In the genomic region with DNA sequence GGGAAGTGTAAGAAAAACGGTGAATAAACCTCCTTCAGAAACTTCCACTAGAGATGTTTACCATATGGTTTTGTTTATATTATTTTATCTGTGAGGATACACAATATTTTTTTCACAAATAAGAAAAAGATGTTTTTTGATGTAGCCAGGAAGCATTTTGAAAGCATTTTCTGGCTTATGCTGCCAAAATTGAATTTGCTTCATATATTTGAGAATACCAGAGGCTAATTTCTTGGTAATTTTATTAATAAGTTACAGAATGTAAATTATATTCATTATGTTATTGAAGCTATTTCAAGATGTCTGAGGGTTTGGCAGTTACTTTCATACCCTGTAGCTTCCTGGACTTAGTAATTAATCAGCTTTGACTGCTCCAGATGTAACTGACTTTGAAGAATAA, we compare ENCODE assay signal across 34 cellular contexts.
"Had no signal": no experiment of that assay in that cellular context is flagged by ENCODE, and none has a peak within 500 bp of the region (broad histone marks: within the 10 kb centered on the region; RNA-seq: fewer than 3 reads in every experiment).

No MANE protein-coding gene starts in this region.

- ATAC-seq: activated naive CD4-positive, alpha-beta T cell treated with anti-CD3 and anti-CD28 coated beads, Interleukin-2, amount 50 U/mL, for 72 hours; activated naive CD8-positive, alpha-beta T cell treated with anti-CD3 and anti-CD28 coated beads, Interleukin-2, amount 50 U/mL, for 24 hours; activated T-cell treated with anti-CD3 and anti-CD28 coated beads, Interleukin-2, amount 50 U/mL, for 4 hours; activated T-cell treated with anti-CD3 and anti-CD28 coated beads, Interleukin-2, amount 50 U/mL, for 72 hours; activated T-helper 17 cell treated with anti-CD3 and anti-CD28 coated beads, Interleukin-2, amount 50 U/mL, for 72 hours; body of pancreas had no signal

- FAIRE-seq: astrocyte, bronchial epithelial cell had no signal

- H3K4me3 ChIP-seq: adrenal gland, ascending aorta, body of pancreas, breast epithelium, cardiac muscle cell had no signal

- H3K9me3 ChIP-seq: adrenal gland, ascending aorta, body of pancreas, breast epithelium had no signal

- H3K4me1 ChIP-seq: adrenal gland, ascending aorta, body of pancreas, breast epithelium had no signal

- H3K27me3 ChIP-seq: adrenal gland, ascending aorta, body of pancreas, brain microvascular endothelial cell, breast epithelium, cardiac muscle cell had no signal

- H3K36me3 ChIP-seq: adrenal gland, ascending aorta, brain microvascular endothelial cell, breast epithelium, cardiac muscle cell had no signal

- H3K27ac ChIP-seq: adrenal gland, ascending aorta, body of pancreas, brain microvascular endothelial cell, breast epithelium, cardiac muscle cell had no signal

- DNase-seq: activated effector memory CD4-positive, alpha-beta T cell treated with anti-CD3 and anti-CD28 coated beads, Interleukin-2, amount 50 U/mL, for 16 hours; activated effector memory CD4-positive, alpha-beta T cell treated with Interleukin-2 at 50 U/mL for 16 hours; activated gamma-delta T cell; activated gamma-delta T cell treated with Interleukin-2 at 50 U/mL for 16 hours; activated naive CD4-positive, alpha-beta T cell; activated naive CD4-positive, alpha-beta T cell treated with anti-CD3 and anti-CD28 coated beads for 36 hours; activated naive CD4-positive, alpha-beta T cell treated with anti-CD3 and anti-CD28 coated beads, Interleukin-2, amount 10 ng/mL, durations not matched to agents 7 days and 5 days; activated naive CD4-positive, alpha-beta T cell treated with anti-CD3 and anti-CD28 coated beads, Interleukin-2, amount 50 U/mL, for 16 hours; activated naive CD4-positive, alpha-beta T cell treated with Interleukin-2 at 50 U/mL for 16 hours; activated naive CD8-positive, alpha-beta T cell treated with anti-CD3 and anti-CD28 coated beads for 36 hours; activated naive CD8-positive, alpha-beta T cell treated with anti-CD3 and anti-CD28 coated beads, Interleukin-2, amount 10 ng/mL, durations not matched to agents 7 days and 5 days; activated naive CD8-positive, alpha-beta T cell treated with anti-CD3 and anti-CD28 coated beads, Interleukin-2, amount 50 U/mL, for 24 hours; activated T-cell treated with anti-CD3 and anti-CD28 coated beads, Interleukin-2, amount 50 U/mL, for 1 hour; activated T-cell treated with anti-CD3 and anti-CD28 coated beads, Interleukin-2, amount 50 U/mL, for 24 hours; activated T-cell treated with anti-CD3 and anti-CD28 coated beads, Interleukin-2, amount 50 U/mL, for 4 hours; activated T-cell treated with anti-CD3 and anti-CD28 coated beads, Interleukin-2, amount 50 U/mL, for 48 hours; activated T-cell treated with anti-CD3 and anti-CD28 coated beads, Interleukin-2, amount 50 U/mL, for 72 hours; adrenal gland; amniotic stem cell; amygdala; anterior cingulate cortex; aorta; body of pancreas; brain microvascular endothelial cell; caudate nucleus; central memory CD4-positive, alpha-beta T cell; cerebellar nuclear complex had no signal
